ENCODE assay signal across 9 cellular contexts in the genomic region with DNA sequence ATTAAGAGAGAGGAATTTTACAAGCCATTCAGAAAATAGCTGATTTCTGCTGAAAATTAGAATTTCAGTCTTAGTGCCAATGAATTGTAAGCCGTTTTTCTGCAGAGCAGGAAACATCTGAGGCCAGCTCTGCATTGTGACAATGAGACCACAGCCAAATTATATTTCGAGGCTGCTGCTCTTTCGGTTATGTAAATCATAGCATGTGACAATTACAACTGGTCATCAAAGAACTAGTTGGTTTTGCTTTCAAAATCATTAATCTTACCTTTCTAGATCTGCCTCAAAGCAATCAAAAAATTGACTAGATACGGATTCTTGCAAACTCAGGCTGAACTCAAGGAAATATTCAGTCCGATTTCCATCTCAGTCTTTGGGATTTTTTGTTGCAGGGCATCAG. TPM values are rescaled to one million over a fixed set of nuclear protein-coding genes. Genes with fewer than 3 reads are reported as not detected.
DNase-seq lines count a peak whose midpoint lies in the region; ATAC-seq and TF ChIP-seq lines count a peak whose summit lies in the region.
"Had no signal": no experiment of that assay in that cellular context is flagged by ENCODE, and none has a peak within 500 bp of the region (broad histone marks: within the 10 kb centered on the region; RNA-seq: fewer than 3 reads in every experiment).

No MANE protein-coding gene starts in this region.

- H4K20me1 ChIP-seq in KMS-11 (ENCODE audit: insufficient read depth) = no peaks in the 10 kb centered on the region

- no peaks in the 10 kb centered on the region for H3K27me3 ChIP-seq in KMS-11 (ENCODE audit: insufficient read depth, low read depth)

- no peaks in the 10 kb centered on the region for H3K79me2 ChIP-seq in KMS-11 (ENCODE audit: insufficient read depth, low read depth)

- H3K4me1 ChIP-seq in KMS-11 (ENCODE audit: low read depth, poor library complexity, severe bottlenecking) = peaks cover 20% of the 10 kb centered on the region

- H3K4me2 ChIP-seq in KMS-11 = peak overlapping the region; percentile 31

- H3K4me3 ChIP-seq in KMS-11 (IDR thresholded peaks at IDR 0.05; ENCODE audit: insufficient read depth, low read depth, low read length) = no peak overlapping the region

- TF ChIP-seq CTCF in GM13976 (IDR thresholded peaks at IDR 0.05; ENCODE audit: borderline replicate concordance, control extremely low read depth, extremely low read depth, insufficient read depth, missing control alignments) (no peak), KMS-11 (conservative IDR thresholded peaks at IDR 0.05; ENCODE audit: low read depth, low read length) (no peak)

- peak overlapping the region; percentile 33; the same call in 1 of the 2 replicates for H2AFZ ChIP-seq in KMS-11 (ENCODE audit: low read depth)

- H3K27ac ChIP-seq in KMS-11 = peak overlapping the region; percentile 13; the same call in 1 of the 2 replicates

- H3K36me3 ChIP-seq in KMS-11 (ENCODE audit: insufficient read depth) = no peaks in the 10 kb centered on the region

- in situ Hi-C loops in GM13976 (cut with MboI; ENCODE audit: low sequenced_read_pairs, unreplicated experiment) = no loop called here

- DNase-seq in GM13976 (ENCODE audit: low spot score) = peak; percentile 76
- DNase-seq in NCI-H446 treated with DMSO at 0.1 percent for 48 hours (lab: John Stamatoyannopoulos, UW) = no peak
- no peak for DNase-seq in occipital lobe (lab: John Stamatoyannopoulos, UW)
- DNase-seq in DMS153 (lab: John Stamatoyannopoulos, UW) = no peak
- DNase-seq in NCI-H1694 (lab: John Stamatoyannopoulos, UW) = no peak
- DNase-seq: activated naive CD8-positive, alpha-beta T cell treated with anti-CD3 and anti-CD28 coated beads, Interleukin-2, amount 10 ng/mL, durations not matched to agents 7 days and 5 days had no signal

- no peak overlapping the region for H3K9ac ChIP-seq in KMS-11

- ATAC-seq in GM19397 (IDR thresholded peaks at IDR 0.05; ENCODE audit: unreplicated experiment) (peak; percentile 77), HG02885 (IDR thresholded peaks at IDR 0.05; ENCODE audit: poor library complexity, unreplicated experiment) (peak; percentile 97)

RNA-seq across cellular contexts. Expression of gene INSM1, which starts 33.4 kb away (rescaled TPM):
- 15.9 TPM for total RNA-seq in occipital lobe
- total RNA-seq: activated naive CD8-positive, alpha-beta T cell treated with anti-CD3 and anti-CD28 coated beads, Interleukin-2, amount 10 ng/mL, durations not matched to agents 7 days and 5 days had no signal
